Comparison of ENCODE assay signal across 11 cellular contexts in the genomic region with DNA sequence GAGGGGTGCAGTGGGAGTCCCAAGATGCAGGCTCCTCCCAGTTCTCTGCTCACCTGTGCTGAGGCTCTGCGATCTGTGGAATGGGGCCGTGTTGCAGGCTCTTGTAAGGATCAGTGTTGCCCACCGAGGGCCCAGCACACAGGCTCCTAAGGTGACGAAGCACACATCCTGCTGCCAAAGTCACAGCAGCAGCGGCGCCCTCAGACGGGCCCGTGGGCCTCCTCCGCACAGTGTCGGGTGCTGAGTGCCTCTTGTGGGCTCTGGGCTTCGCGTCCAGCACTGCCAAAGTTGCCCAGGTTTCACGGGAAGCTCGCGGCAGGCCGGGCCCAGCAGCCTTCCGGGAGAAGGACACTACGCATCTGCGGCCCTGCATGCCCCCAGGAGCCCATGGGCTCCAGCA.
"Had no signal": no experiment of that assay in that cellular context is flagged by ENCODE, and none has a peak within 500 bp of the region (broad histone marks: within the 10 kb centered on the region; RNA-seq: fewer than 3 reads in every experiment).

No MANE protein-coding gene starts in this region.

- H3K4me3 ChIP-seq: body of pancreas, pancreas, transverse colon had no signal

- H3K27ac Mint-ChIP-seq: activated naive CD4-positive, alpha-beta T cell treated with anti-CD3 and anti-CD28 coated beads, Interleukin-2, amount 10 ng/mL, durations not matched to agents 7 days and 5 days; T-helper 1 cell treated with Interleukin-12 subunit alpha and Interleukin-12 subunit beta and Interleukin-4 antibody, amounts not matched to agents 30 μg/mL and 1 μg/mL, for 36 hours had no signal

- H3K4me3 Mint-ChIP-seq: activated naive CD4-positive, alpha-beta T cell treated with anti-CD3 and anti-CD28 coated beads, Interleukin-2, amount 10 ng/mL, durations not matched to agents 7 days and 5 days; central memory CD8-positive, alpha-beta T cell; T-helper 1 cell treated with Interleukin-12 subunit alpha and Interleukin-12 subunit beta and Interleukin-4 antibody, amounts not matched to agents 30 μg/mL and 1 μg/mL, for 36 hours had no signal

- H3K9me3 Mint-ChIP-seq: activated naive CD4-positive, alpha-beta T cell treated with anti-CD3 and anti-CD28 coated beads, Interleukin-2, amount 10 ng/mL, durations not matched to agents 7 days and 5 days; central memory CD8-positive, alpha-beta T cell; T-helper 1 cell treated with Interleukin-12 subunit alpha and Interleukin-12 subunit beta and Interleukin-4 antibody, amounts not matched to agents 30 μg/mL and 1 μg/mL, for 36 hours had no signal

- H3K27me3 ChIP-seq: body of pancreas, pancreas, transverse colon had no signal

- H3K27ac ChIP-seq: body of pancreas, pancreas, transverse colon had no signal

- ATAC-seq: body of pancreas, esophagus mucosa, SK-N-SH treated with all-trans-retinoic acid at 6 μM for 48 hours had no signal

- H3K36me3 Mint-ChIP-seq: activated naive CD4-positive, alpha-beta T cell treated with anti-CD3 and anti-CD28 coated beads, Interleukin-2, amount 10 ng/mL, durations not matched to agents 7 days and 5 days had no signal

- H3K9me3 ChIP-seq: body of pancreas, pancreas, transverse colon had no signal

- H3K36me3 ChIP-seq: pancreas, transverse colon had no signal

- DNase-seq: body of pancreas; hypothalamus; SHP77; stimulated activated CD4-positive, alpha-beta T cell treated with anti-CD3 and anti-CD28 coated beads, Interleukin-4, amount 100 ng/mL, for 4 hours; transverse colon had no signal
